Comparison of ENCODE assay signal across 8 cellular contexts in genomic region chr6:43013020-43013842, GRCh38. TPM values are rescaled to one million over a fixed set of nuclear protein-coding genes. Genes with fewer than 3 reads are reported as not detected.
DNase-seq lines count a peak whose midpoint lies in the region; ATAC-seq and TF ChIP-seq lines count a peak whose summit lies in the region.

No MANE protein-coding gene starts in this region.

- WGBS in lower leg skin, 2 donors, result 2% methylated on average over 26 of the region's 26 CpGs

- H3K36me3 Mint-ChIP-seq in CD14-positive monocyte, result peaks cover 47 to 53% of the 10 kb centered on the region in 2 donors

- H3K9me3 ChIP-seq in breast epithelium (no peaks in the 10 kb centered on the region), tibial artery (no peaks in the 10 kb centered on the region)

- H3K4me3 ChIP-seq in NB4 (ENCODE audit: low read depth, low read length) (peak overlapping the region; percentile 79), breast epithelium (peak overlapping the region; percentile 73 to 81 (median 77)), lower leg skin (ENCODE audit: low read depth, poor library complexity, severe bottlenecking) (peak overlapping the region; percentile 54), tibial artery (peak overlapping the region; percentile 71 to 83)

- H3K9me3 Mint-ChIP-seq in CD14-positive monocyte, result no peaks in the 10 kb centered on the region

- DNase-seq in CD14-positive monocyte (ENCODE audit: low spot score) (no peak), NB4 (ENCODE audit: low read depth) (no peak), breast epithelium (ENCODE audit: low spot score in 2 of 2) (no peak), lower leg skin (ENCODE audit: low spot score in 2 of 2) (no peak), tibial artery (no peak), putamen (ENCODE audit: low spot score) (no peak)

- peaks cover 0 to 3% (median 3%) of the 10 kb centered on the region in 3 donors for H3K27me3 Mint-ChIP-seq in CD14-positive monocyte (ENCODE audit: low read depth in 3 of 3)

- intact Hi-C loops in CD14-positive monocyte (cut with micrococcal nuclease) (loop anchor here (5.0 to 10.0 kb wide), 3 partner anchors 36 to 502 kb away; partner anchors contain the start of genes PEX6 (in 2 of the 2), LRRC73 (in 1 of the 2), POLR1C (in 1 of the 2) and YIPF3 (in 1 of the 2)), breast epithelium (cut with DNase I; ENCODE audit: low total_unique reads) (no loop called here), lower leg skin (cut with DNase I; ENCODE audit: low total_unique reads) (no loop called here), tibial artery (cut with DNase I; ENCODE audit: low total_unique reads) (loop anchor here (5.0 kb wide), 3 partner anchors 39 to 109 kb away; partner anchors contain the start of genes CNPY3 and CUL7)

- peaks cover 7 to 36% of the 10 kb centered on the region in 2 donors for H3K4me1 ChIP-seq in breast epithelium
- peaks cover 0 to 49% (median 41%) of the 10 kb centered on the region in 4 donors for H3K4me1 ChIP-seq in tibial artery

- ATAC-seq in GM21447 (IDR thresholded peaks at IDR 0.05; ENCODE audit: unreplicated experiment) (peak; percentile 9), GM19351 (IDR thresholded peaks at IDR 0.05; ENCODE audit: unreplicated experiment) (no peak)

- H3K36me3 ChIP-seq in breast epithelium, result peaks cover 1% of the 10 kb centered on the region
- H3K36me3 ChIP-seq in tibial artery, result peaks cover 35 to 53% (median 47%) of the 10 kb centered on the region in 3 donors

- peak overlapping the region; percentile 91 to 98 for H3K4me3 Mint-ChIP-seq in CD14-positive monocyte

- H3K27ac ChIP-seq in breast epithelium (peak overlapping the region; percentile 86 to 88), tibial artery (peak overlapping the region; percentile 84 to 89)

- H3K27me3 ChIP-seq in breast epithelium (no peaks in the 10 kb centered on the region), tibial artery (no peaks in the 10 kb centered on the region)

- no peak for TF ChIP-seq POLR2A in NB4 (IDR thresholded peaks at IDR 0.05; ENCODE audit: extremely low read depth, insufficient read length)
- no peak for TF ChIP-seq POLR2A in breast epithelium (IDR thresholded peaks at IDR 0.05)
- TF ChIP-seq POLR2A in lower leg skin (IDR thresholded peaks at IDR 0.05), result no peak

- TF ChIP-seq CTCF in CD14-positive monocyte (IDR thresholded peaks at IDR 0.05) (no peak), NB4 (IDR thresholded peaks at IDR 0.05; ENCODE audit: low read depth, low read length) (no peak), breast epithelium (IDR thresholded peaks at IDR 0.05) (no peak), lower leg skin (IDR thresholded peaks at IDR 0.05) (no peak), tibial artery (IDR thresholded peaks at IDR 0.05) (no peak)

- peak overlapping the region; percentile 76 to 95 (median 91) for H3K27ac Mint-ChIP-seq in CD14-positive monocyte

- peaks cover 39% of the 10 kb centered on the region for H3K4me1 Mint-ChIP-seq in CD14-positive monocyte

RNA-seq across cellular contexts. Expression of gene MEA1, which starts 0.5 kb away (rescaled TPM):
- polyA plus RNA-seq in CD14-positive monocyte, result 10 to 100 TPM; 58.8 to 59.6 TPM
- 10 to 100 TPM; 65.0 to 78.0 (median 76.3) TPM for total RNA-seq in breast epithelium
- total RNA-seq in lower leg skin, result 10 to 100 TPM; 59.5 to 99.9 (median 77.5) TPM

RNA-seq across cellular contexts. Expression of gene KLHDC3, which starts 0.8 kb away (rescaled TPM):
- polyA plus RNA-seq in CD14-positive monocyte, result 100 to 1,000 TPM; 106 to 141 TPM
- 10 to 100 TPM; 91.4 to 97.3 (median 92.5) TPM for total RNA-seq in breast epithelium
- total RNA-seq in lower leg skin, result 10 to 100 TPM; 75.1 to 84.7 (median 79.6) TPM

RNA-seq across cellular contexts. Expression of gene RRP36, which starts 8.2 kb away (rescaled TPM):
- 10 to 100 TPM; 43.3 to 52.5 TPM for polyA plus RNA-seq in CD14-positive monocyte
- total RNA-seq in breast epithelium (10 to 100 TPM; 48.8 to 69.2 (median 56.3) TPM), lower leg skin (10 to 100 TPM; 38.5 to 61.9 (median 56.7) TPM)

RNA-seq across cellular contexts. Expression of gene PPP2R5D, which starts 28.9 kb away (rescaled TPM):
- 10 to 100 TPM; 10.3 to 14.9 TPM for polyA plus RNA-seq in CD14-positive monocyte
- 10 to 100 TPM; 25.2 to 35.6 (median 34.7) TPM for total RNA-seq in breast epithelium
- 10 to 100 TPM; 26.3 to 49.4 (median 40.8) TPM for total RNA-seq in lower leg skin

RNA-seq across cellular contexts. Expression of gene PEX6, which starts 34.2 kb away (rescaled TPM):
- 10 to 100 TPM; 15.5 to 16.2 TPM for polyA plus RNA-seq in CD14-positive monocyte
- total RNA-seq in breast epithelium (10 to 100 TPM; 13.0 to 22.3 (median 18.9) TPM), lower leg skin (10 to 100 TPM; 13.9 to 37.6 (median 25.7) TPM)

Comparison
In these comparisons a context has a peak if more than half of its experiments do, and no peak if none do; other contexts are left out.
1. intact Hi-C loops: an anchor here in CD14-positive monocyte (5.0 to 10.0 kb wide) and tibial artery (5.0 kb wide); none called in breast epithelium and lower leg skin.